ENCODE assay signal across 28 cellular contexts in genomic region chr11:76822406-76822805, GRCh38. TPM values are rescaled to one million over a fixed set of nuclear protein-coding genes. Genes with fewer than 3 reads are reported as not detected.
"Had no signal": no experiment of that assay in that cellular context is flagged by ENCODE, and none has a peak within 500 bp of the region (broad histone marks: within the 10 kb centered on the region; RNA-seq: fewer than 3 reads in every experiment).

No MANE protein-coding gene starts in this region.

- H3K27me3 Mint-ChIP-seq: activated naive CD8-positive, alpha-beta T cell treated with anti-CD3 and anti-CD28 coated beads, Interleukin-2, amount 50 U/mL, for 24 hours; dendritic cell treated with granulocyte-macrophage colony-stimulating factor and Interleukin-4, amounts not matched to agents 40 ng/mL and 50 ng/mL, for 4 days had no signal

- H3K36me3 Mint-ChIP-seq: activated naive CD4-positive, alpha-beta T cell treated with anti-CD3 and anti-CD28 coated beads, Interleukin-2, amount 50 U/mL, for 24 hours; natural killer cell treated with Interleukin-12 subunit alpha and Interleukin-12 subunit beta and Interleukin-15 and Interleukin-18, amount 100 ng/mL, for 72 hours had no signal

- H3K4me3 Mint-ChIP-seq: activated CD4-positive, alpha-beta T cell treated with anti-CD3 and anti-CD28 coated beads, Interleukin-2, amount 10 ng/mL, durations not matched to agents 24 days and 14 days; activated CD8-positive, alpha-beta T cell treated with anti-CD3 and anti-CD28 coated beads for 36 hours; activated naive CD4-positive, alpha-beta T cell treated with anti-CD3 and anti-CD28 coated beads, Interleukin-2, amount 50 U/mL, for 24 hours; activated naive CD8-positive, alpha-beta T cell treated with anti-CD3 and anti-CD28 coated beads, Interleukin-2, amount 50 U/mL, for 24 hours; activated T-cell treated with anti-CD3 and anti-CD28 coated beads, Interleukin-2, amount 50 U/mL, for 4 hours; activated T-helper 17 cell treated with anti-CD3 and anti-CD28 coated beads, Interleukin-2, amount 50 U/mL, for 72 hours; dendritic cell treated with granulocyte-macrophage colony-stimulating factor and Interleukin-4, amounts not matched to agents 40 ng/mL and 50 ng/mL, for 4 days; natural killer cell treated with Interleukin-12 subunit alpha and Interleukin-12 subunit beta and Interleukin-15 and Interleukin-18, amount 100 ng/mL, for 72 hours had no signal

- H3K79me2 ChIP-seq: hepatocyte had no signal

- H3K27me3 ChIP-seq: breast epithelium, gastrocnemius medialis, hepatocyte, right atrium auricular region, suprapubic skin, tibial artery, upper lobe of right lung had no signal

- H3K9me3 ChIP-seq: breast epithelium, gastrocnemius medialis, mucosa of descending colon, suprapubic skin, tibial artery, upper lobe of right lung had no signal

- H2AFZ ChIP-seq: hepatocyte had no signal

- DNase-seq: activated CD4-positive, alpha-beta T cell treated with anti-CD3 and anti-CD28 coated beads, Interleukin-2, amount 10 ng/mL, durations not matched to agents 24 days and 14 days; activated CD4-positive, CD25-positive, alpha-beta regulatory T cell treated with anti-CD3 and anti-CD28 coated beads, Interleukin-2, amount 50 U/mL, for 72 hours; activated CD8-positive, alpha-beta T cell treated with anti-CD3 and anti-CD28 coated beads for 36 hours; activated gamma-delta T cell treated with Interleukin-2 at 50 U/mL for 16 hours; activated naive CD8-positive, alpha-beta T cell treated with anti-CD3 and anti-CD28 coated beads, Interleukin-2, amount 50 U/mL, for 24 hours; activated T-cell treated with anti-CD3 and anti-CD28 coated beads, Interleukin-2, amount 50 U/mL, for 4 hours; amygdala; central memory CD4-positive, alpha-beta T cell; erythroblast; gastrocnemius medialis; glutamatergic neuron; islet precursor cell; left ventricle myocardium superior; mucosa of descending colon; stimulated activated CD4-positive, alpha-beta T cell treated with anti-CD3 and anti-CD28 coated beads, Interleukin-15, amount 100 ng/mL, for 24 hours; stimulated activated CD4-positive, alpha-beta T cell treated with anti-CD3 and anti-CD28 coated beads, Interleukin-2, amount 100 ng/mL, for 24 hours; stimulated activated naive CD4-positive, alpha-beta T cell; T-helper 9 cell; tibial artery; upper lobe of right lung had no signal

- H3K36me3 ChIP-seq: breast epithelium, gastrocnemius medialis, right atrium auricular region, suprapubic skin, tibial artery, upper lobe of right lung had no signal

- H3K27ac ChIP-seq: breast epithelium, hepatocyte, right atrium auricular region, suprapubic skin, tibial artery, upper lobe of right lung had no signal

- H3K4me3 ChIP-seq: breast epithelium, gastrocnemius medialis, hepatocyte, mucosa of descending colon, right atrium auricular region, suprapubic skin, tibial artery, upper lobe of right lung had no signal

- H3K9me3 Mint-ChIP-seq: activated naive CD4-positive, alpha-beta T cell treated with anti-CD3 and anti-CD28 coated beads, Interleukin-2, amount 50 U/mL, for 24 hours; activated naive CD8-positive, alpha-beta T cell treated with anti-CD3 and anti-CD28 coated beads, Interleukin-2, amount 50 U/mL, for 24 hours; activated T-cell treated with anti-CD3 and anti-CD28 coated beads, Interleukin-2, amount 50 U/mL, for 4 hours; activated T-helper 17 cell treated with anti-CD3 and anti-CD28 coated beads, Interleukin-2, amount 50 U/mL, for 72 hours; natural killer cell treated with Interleukin-12 subunit alpha and Interleukin-12 subunit beta and Interleukin-15 and Interleukin-18, amount 100 ng/mL, for 72 hours had no signal

- H3K4me2 ChIP-seq: hepatocyte had no signal

- H3K4me1 ChIP-seq: gastrocnemius medialis had no signal

- ATAC-seq: activated CD8-positive, alpha-beta T cell treated with anti-CD3 and anti-CD28 coated beads for 36 hours; activated naive CD8-positive, alpha-beta T cell treated with anti-CD3 and anti-CD28 coated beads, Interleukin-2, amount 50 U/mL, for 24 hours; activated T-cell treated with anti-CD3 and anti-CD28 coated beads, Interleukin-2, amount 50 U/mL, for 4 hours; activated T-helper 17 cell treated with anti-CD3 and anti-CD28 coated beads, Interleukin-2, amount 50 U/mL, for 72 hours; gastrocnemius medialis; left ventricle myocardium superior; mucosa of descending colon; natural killer cell treated with Interleukin-12 subunit alpha and Interleukin-12 subunit beta and Interleukin-15 and Interleukin-18, amount 100 ng/mL, for 72 hours; upper lobe of right lung had no signal

- H3K27ac Mint-ChIP-seq: activated CD4-positive, alpha-beta T cell treated with anti-CD3 and anti-CD28 coated beads, Interleukin-2, amount 10 ng/mL, durations not matched to agents 24 days and 14 days; activated CD8-positive, alpha-beta T cell treated with anti-CD3 and anti-CD28 coated beads for 36 hours; activated naive CD4-positive, alpha-beta T cell treated with anti-CD3 and anti-CD28 coated beads, Interleukin-2, amount 50 U/mL, for 24 hours; activated naive CD8-positive, alpha-beta T cell treated with anti-CD3 and anti-CD28 coated beads, Interleukin-2, amount 50 U/mL, for 24 hours; activated T-helper 17 cell treated with anti-CD3 and anti-CD28 coated beads, Interleukin-2, amount 50 U/mL, for 72 hours; dendritic cell treated with granulocyte-macrophage colony-stimulating factor and Interleukin-4, amounts not matched to agents 40 ng/mL and 50 ng/mL, for 4 days; natural killer cell treated with Interleukin-12 subunit alpha and Interleukin-12 subunit beta and Interleukin-15 and Interleukin-18, amount 100 ng/mL, for 72 hours had no signal

RNA-seq across cellular contexts. Expression of gene TSKU, which starts 39.2 kb away (rescaled TPM):
- total RNA-seq: natural killer cell treated with Interleukin-12 subunit alpha and Interleukin-12 subunit beta and Interleukin-15 and Interleukin-18, amount 100 ng/mL, for 72 hours had no signal
